1 cellular context compared by ENCODE assay signal in the genomic region with DNA sequence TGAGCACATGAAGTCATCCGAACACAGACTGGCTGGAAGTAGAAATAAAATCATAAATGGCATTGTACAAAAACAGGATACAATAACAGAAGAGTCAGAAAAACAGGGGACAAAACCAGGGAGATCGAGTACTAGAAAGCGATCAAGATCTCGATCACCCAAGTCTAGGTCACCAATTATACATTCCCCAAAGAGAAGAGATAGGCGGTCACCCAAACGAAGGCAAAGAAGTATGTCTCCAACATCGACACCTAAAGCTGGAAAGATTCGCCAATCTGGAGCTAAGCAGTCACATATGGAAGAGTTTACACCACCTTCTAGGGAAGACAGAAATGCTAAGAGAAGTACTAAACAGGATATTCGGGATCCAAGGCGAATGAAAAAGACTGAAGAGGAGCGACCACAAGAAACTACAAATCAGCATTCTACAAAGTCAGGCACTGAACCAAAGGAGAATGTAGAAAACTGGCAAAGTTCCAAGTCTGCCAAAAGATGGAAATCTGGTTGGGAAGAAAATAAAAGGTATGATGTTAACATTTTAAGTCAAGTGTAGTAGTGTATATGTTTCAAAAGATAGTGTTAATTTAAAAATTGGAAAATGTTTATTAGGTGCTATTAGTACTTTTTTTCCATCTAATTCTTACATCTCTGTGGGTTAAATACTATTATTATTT.
TF ChIP-seq lines count a peak whose summit lies in the region.

No MANE protein-coding gene starts in this region.

TF ChIP-seq in K562, 482 proteins besides CTCF, POLR2A, EP300 and RAD21 (continued from another document):
- no peak for TF ChIP-seq ARID3B (CRISPR knock-in tag; IDR thresholded peaks at IDR 0.05; ENCODE audit: borderline replicate concordance)
- no peak for TF ChIP-seq NCOA6 (IDR thresholded peaks at IDR 0.05)
- no peak for TF ChIP-seq PHF20 (IDR thresholded peaks at IDR 0.05; ENCODE audit: partially characterized antibody)
- TF ChIP-seq ZNF280A (IDR thresholded peaks at IDR 0.05; ENCODE audit: low read depth, partially characterized antibody) = no peak
- no peak for TF ChIP-seq ELF2 (CRISPR knock-in tag; IDR thresholded peaks at IDR 0.05)
- no peak for TF ChIP-seq HOMEZ (CRISPR knock-in tag; IDR thresholded peaks at IDR 0.05)
- no peak for TF ChIP-seq TARDBP (IDR thresholded peaks at IDR 0.05)
- TF ChIP-seq NCOA1 (IDR thresholded peaks at IDR 0.05; ENCODE audit: low read depth) = 0 out of 2 replicates have a peak, but pooled peaks have one; percentile 27
- TF ChIP-seq HMG20A (CRISPR knock-in tag; conservative IDR thresholded peaks at IDR 0.05) = no peak
- no peak for TF ChIP-seq PCBP2 (IDR thresholded peaks at IDR 0.05; ENCODE audit: low read depth, low read length, poor library complexity, severe bottlenecking)
- TF ChIP-seq SAFB2 (IDR thresholded peaks at IDR 0.05; ENCODE audit: borderline replicate concordance, low read depth, low read length, severe bottlenecking) = no peak
- TF ChIP-seq ZNF507 (tag; conservative IDR thresholded peaks at IDR 0.05) = no peak
- no peak for TF ChIP-seq ATF4 (CRISPR knock-in tag; IDR thresholded peaks at IDR 0.05)
- TF ChIP-seq LARP7 (IDR thresholded peaks at IDR 0.05) = no peak
- TF ChIP-seq SRSF7 (optimal IDR thresholded peaks at IDR 0.05; ENCODE audit: low read depth, low read length) = no peak
- no peak for TF ChIP-seq DMBX1 (CRISPR knock-in tag; IDR thresholded peaks at IDR 0.05; ENCODE audit: borderline replicate concordance)
- TF ChIP-seq, protein P1, sequence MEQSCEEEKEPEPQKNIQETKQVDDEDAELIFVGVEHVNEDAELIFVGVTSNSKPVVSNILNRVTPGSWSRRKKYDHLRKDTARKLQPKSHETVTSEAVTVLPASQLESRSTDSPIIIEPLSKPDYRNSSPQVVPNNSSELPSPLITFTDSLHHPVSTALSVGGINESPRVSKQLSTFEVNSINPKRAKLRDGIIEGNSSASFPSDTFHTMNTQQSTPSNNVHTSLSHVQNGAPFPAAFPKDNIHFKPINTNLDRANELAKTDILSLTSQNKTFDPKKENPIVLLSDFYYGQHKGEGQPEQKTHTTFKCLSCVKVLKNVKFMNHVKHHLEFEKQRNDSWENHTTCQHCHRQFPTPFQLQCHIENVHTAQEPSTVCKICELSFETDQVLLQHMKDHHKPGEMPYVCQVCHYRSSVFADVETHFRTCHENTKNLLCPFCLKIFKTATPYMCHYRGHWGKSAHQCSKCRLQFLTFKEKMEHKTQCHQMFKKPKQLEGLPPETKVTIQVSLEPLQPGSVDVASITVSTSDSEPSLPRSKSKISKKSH (CRISPR knock-in tag; IDR thresholded peaks at IDR 0.05) = no peak
- TF ChIP-seq, protein P2, sequence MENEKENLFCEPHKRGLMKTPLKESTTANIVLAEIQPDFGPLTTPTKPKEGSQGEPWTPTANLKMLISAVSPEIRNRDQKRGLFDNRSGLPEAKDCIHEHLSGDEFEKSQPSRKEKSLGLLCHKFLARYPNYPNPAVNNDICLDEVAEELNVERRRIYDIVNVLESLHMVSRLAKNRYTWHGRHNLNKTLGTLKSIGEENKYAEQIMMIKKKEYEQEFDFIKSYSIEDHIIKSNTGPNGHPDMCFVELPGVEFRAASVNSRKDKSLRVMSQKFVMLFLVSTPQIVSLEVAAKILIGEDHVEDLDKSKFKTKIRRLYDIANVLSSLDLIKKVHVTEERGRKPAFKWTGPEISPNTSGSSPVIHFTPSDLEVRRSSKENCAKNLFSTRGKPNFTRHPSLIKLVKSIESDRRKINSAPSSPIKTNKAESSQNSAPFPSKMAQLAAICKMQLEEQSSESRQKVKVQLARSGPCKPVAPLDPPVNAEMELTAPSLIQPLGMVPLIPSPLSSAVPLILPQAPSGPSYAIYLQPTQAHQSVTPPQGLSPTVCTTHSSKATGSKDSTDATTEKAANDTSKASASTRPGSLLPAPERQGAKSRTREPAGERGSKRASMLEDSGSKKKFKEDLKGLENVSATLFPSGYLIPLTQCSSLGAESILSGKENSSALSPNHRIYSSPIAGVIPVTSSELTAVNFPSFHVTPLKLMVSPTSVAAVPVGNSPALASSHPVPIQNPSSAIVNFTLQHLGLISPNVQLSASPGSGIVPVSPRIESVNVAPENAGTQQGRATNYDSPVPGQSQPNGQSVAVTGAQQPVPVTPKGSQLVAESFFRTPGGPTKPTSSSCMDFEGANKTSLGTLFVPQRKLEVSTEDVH (IDR thresholded peaks at IDR 0.05; ENCODE audit: low read depth, partially characterized antibody) = peak; percentile 35
- TF ChIP-seq TAF9B (IDR thresholded peaks at IDR 0.05; ENCODE audit: partially characterized antibody) = no peak
- no peak for TF ChIP-seq LEF1 (IDR thresholded peaks at IDR 0.05)
- no peak for TF ChIP-seq KLF10 (CRISPR knock-in tag; IDR thresholded peaks at IDR 0.05)
- TF ChIP-seq FOXJ2 (tag; IDR thresholded peaks at IDR 0.05) = no peak
- TF ChIP-seq ZNF384 (IDR thresholded peaks at IDR 0.05; ENCODE audit: low read depth, low read length) = no peak
- peak; percentile 31; the same call in 1 of the 2 replicates for TF ChIP-seq MTA3 (IDR thresholded peaks at IDR 0.05; ENCODE audit: borderline replicate concordance)
- no peak for TF ChIP-seq ZNF668 (CRISPR knock-in tag; IDR thresholded peaks at IDR 0.05)
- TF ChIP-seq, protein P3, sequence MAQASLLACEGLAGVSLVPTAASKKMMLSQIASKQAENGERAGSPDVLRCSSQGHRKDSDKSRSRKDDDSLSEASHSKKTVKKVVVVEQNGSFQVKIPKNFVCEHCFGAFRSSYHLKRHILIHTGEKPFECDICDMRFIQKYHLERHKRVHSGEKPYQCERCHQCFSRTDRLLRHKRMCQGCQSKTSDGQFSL (CRISPR knock-in tag; IDR thresholded peaks at IDR 0.05) = no peak
- TF ChIP-seq, protein P3 (tag; IDR thresholded peaks at IDR 0.05) = no peak
- TF ChIP-seq HIVEP1 (CRISPR knock-in tag; IDR thresholded peaks at IDR 0.05) = no peak
- TF ChIP-seq PHB2 (IDR thresholded peaks at IDR 0.05; ENCODE audit: low read depth) = no peak
- no peak for TF ChIP-seq ZNF239 (CRISPR knock-in tag; IDR thresholded peaks at IDR 0.05)
- TF ChIP-seq KLF16 (IDR thresholded peaks at IDR 0.05) = peak; percentile 21; the same call in 1 of the 2 replicates
- TF ChIP-seq ZNF197 (CRISPR knock-in tag; IDR thresholded peaks at IDR 0.05; ENCODE audit: low read depth) = no peak
TF ChIP-seq in K562: peak in this region for 9.
